ENCODE assay signal across 8 cellular contexts in genomic region chr1:93846151-93846928, GRCh38. TPM values are rescaled to one million over a fixed set of nuclear protein-coding genes. Genes with fewer than 3 reads are reported as not detected.
DNase-seq lines count a peak whose midpoint lies in the region; TF ChIP-seq lines count a peak whose summit lies in the region.

No MANE protein-coding gene starts in this region.

- TF ChIP-seq CTCF in LNCAP (IDR thresholded peaks at IDR 0.05), result peak; percentile 43; the same call in 1 of the 2 replicates

- in situ Hi-C loops in SK-MEL-5 (cut with HindIII; ENCODE audit: low pct_unique_long_range_greater_than_20kb, low sequenced_read_pairs), result no loop called here

- H3K9me3 Mint-ChIP-seq in activated naive CD4-positive, alpha-beta T cell treated with anti-CD3 and anti-CD28 coated beads, Interleukin-2, amount 10 ng/mL, durations not matched to agents 7 days and 5 days, result peaks cover 3% of the 10 kb centered on the region

- peaks cover 3% of the 10 kb centered on the region for H3K36me3 Mint-ChIP-seq in activated naive CD4-positive, alpha-beta T cell treated with anti-CD3 and anti-CD28 coated beads, Interleukin-2, amount 10 ng/mL, durations not matched to agents 7 days and 5 days

- peaks cover 31% of the 10 kb centered on the region for H3K4me1 Mint-ChIP-seq in activated naive CD4-positive, alpha-beta T cell treated with anti-CD3 and anti-CD28 coated beads, Interleukin-2, amount 10 ng/mL, durations not matched to agents 7 days and 5 days

- DNase-seq in GDM1 (lab: John Stamatoyannopoulos, UW), result peak; percentile 78
- peak; percentile 7 for DNase-seq in GOT3 (lab: John Stamatoyannopoulos, UW)
- peak; percentile 77 for DNase-seq in SK-MEL-5 (ENCODE audit: low read depth, low spot score)
- DNase-seq in activated naive CD4-positive, alpha-beta T cell treated with anti-CD3 and anti-CD28 coated beads, Interleukin-2, amount 10 ng/mL, durations not matched to agents 7 days and 5 days, result peak; percentile 86
- DNase-seq in germinal center (ENCODE audit: low spot score), result peak; percentile 84
- peak in 55 of 56 donors; percentile 55 to 96 (median 86) for DNase-seq in nucleus accumbens (lab: John Stamatoyannopoulos, UW)
- DNase-seq in superior temporal gyrus (ENCODE audit: extremely low spot score), result peak; percentile 84

- CTCF ChIA-PET in activated naive CD4-positive, alpha-beta T cell treated with anti-CD3 and anti-CD28 coated beads, Interleukin-2, amount 10 ng/mL, durations not matched to agents 7 days and 5 days (lab: Charles Lee), result interaction anchor here (0.6 to 7.3 kb wide), 10 partner anchors 22 to 766 kb away, joined by 3 to 105 read pairs (median 4); no protein-coding TSS in a partner anchor

- H3K27me3 Mint-ChIP-seq in activated naive CD4-positive, alpha-beta T cell treated with anti-CD3 and anti-CD28 coated beads, Interleukin-2, amount 10 ng/mL, durations not matched to agents 7 days and 5 days, result peaks cover 19% of the 10 kb centered on the region

- peak overlapping the region; percentile 96 for H3K27ac Mint-ChIP-seq in activated naive CD4-positive, alpha-beta T cell treated with anti-CD3 and anti-CD28 coated beads, Interleukin-2, amount 10 ng/mL, durations not matched to agents 7 days and 5 days

- H3K4me3 Mint-ChIP-seq in activated naive CD4-positive, alpha-beta T cell treated with anti-CD3 and anti-CD28 coated beads, Interleukin-2, amount 10 ng/mL, durations not matched to agents 7 days and 5 days, result peak overlapping the region; percentile 88

RNA-seq across cellular contexts. Expression of gene DNTTIP2, which starts 32.7 kb away (rescaled TPM):
- total RNA-seq in SK-MEL-5 (2014; rRNA removed; shearing (Covaris generic)), result 40.9 and 42.2 TPM in 2 replicates
- polyA plus RNA-seq in SK-MEL-5 (2015; cell fraction: cytosol; rRNA removed), result 29.7 and 34.0 TPM in 2 replicates
- 64.0 and 69.5 TPM in 2 replicates for polyA plus RNA-seq in SK-MEL-5 (2015; cell fraction: nucleus; rRNA removed)

Comparison
In these comparisons a context has a peak if more than half of its experiments do, and no peak if none do; other contexts are left out.
1. Peak in every context shown above with its lines: DNase-seq.
2. DNase-seq: peak in every context shown above with its lines; median percentile 86 in activated naive CD4-positive, alpha-beta T cell treated with anti-CD3 and anti-CD28 coated beads, Interleukin-2, amount 10 ng/mL, durations not matched to agents 7 days and 5 days; 86 in nucleus accumbens; 84 in germinal center; 84 in superior temporal gyrus; 78 in GDM1; 77 in SK-MEL-5; 7 in GOT3.